8 cellular contexts compared by ENCODE assay signal in genomic region chr1:243256590-243256989, GRCh38. TPM values are rescaled to one million over a fixed set of nuclear protein-coding genes. Genes with fewer than 3 reads are reported as not detected.
A peak's percentile ranks its signal among the peaks of the same experiment; 100 is the strongest.
DNase-seq lines count a peak whose midpoint lies in the region; ATAC-seq and TF ChIP-seq lines count a peak whose summit lies in the region.

No MANE protein-coding gene starts in this region.

- peaks cover 13% of the 10 kb centered on the region for H3K4me1 ChIP-seq in SJSA1 (replicated peaks)

- peak overlapping the region; percentile 75 for H3K4me3 ChIP-seq in H7 (ENCODE audit: insufficient read depth, low read depth, low read length)
- H3K4me3 ChIP-seq in SJSA1: peak overlapping the region; percentile 85
- H3K4me3 ChIP-seq in fibroblast of pulmonary artery (replicated peaks; ENCODE audit: low read depth, low read length): peak overlapping the region; percentile 87
- peak overlapping the region; percentile 89 for H3K4me3 ChIP-seq in skeletal muscle cell (ENCODE audit: low read depth, low read length)

- DNase-seq in H7 (no peak), SJSA1 (ENCODE audit: low read depth in 1 of 2, low spot score in 2 of 2) (no peak), fibroblast of pulmonary artery (ENCODE audit: low read depth) (no peak), skeletal muscle cell (ENCODE audit: low read depth) (no peak), NK-92 (lab: John Stamatoyannopoulos, UW; ENCODE audit: unreplicated experiment) (no peak), UCSD-AML1 (lab: John Stamatoyannopoulos, UW; ENCODE audit: unreplicated experiment) (no peak)

- no peak for TF ChIP-seq CTCF in fibroblast of pulmonary artery (IDR thresholded peaks at IDR 0.05; ENCODE audit: low read length, missing control alignments)

- no peak for ATAC-seq in HG02610 (IDR thresholded peaks at IDR 0.05; ENCODE audit: unreplicated experiment)
- ATAC-seq in HG02981 (IDR thresholded peaks at IDR 0.05; ENCODE audit: unreplicated experiment): no peak

- H3K36me3 ChIP-seq in H7 (replicated peaks; ENCODE audit: control insufficient read depth, insufficient read depth, low read length) (no peaks in the 10 kb centered on the region), SJSA1 (0 out of 2 replicates have a peak, but pooled peaks cover 6% of the 10 kb centered on the region)

- H3K27me3 ChIP-seq in H7 (ENCODE audit: control insufficient read depth, insufficient read depth, low read length): no peaks in the 10 kb centered on the region
- no peaks in the 10 kb centered on the region for H3K27me3 ChIP-seq in SJSA1 (replicated peaks)

- no peaks in the 10 kb centered on the region for H3K9me3 ChIP-seq in SJSA1 (replicated peaks)

- H3K27ac ChIP-seq in SJSA1: peak overlapping the region; percentile 61

RNA-seq across cellular contexts. Expression of gene SDCCAG8, which starts 0.7 kb away (rescaled TPM):
- total RNA-seq in H7 (2014; rRNA removed; shearing (Covaris generic)): 145 and 166 TPM in 2 replicates
- 9.8 and 17.2 TPM in 2 replicates for total RNA-seq in SJSA1 (2014; rRNA removed; shearing (Covaris generic))

RNA-seq across cellular contexts. Expression of gene CEP170, which starts 1.5 kb away (rescaled TPM):
- 113 and 157 TPM in 2 replicates for total RNA-seq in H7 (2014; rRNA removed; shearing (Covaris generic))
- 47.0 and 65.2 TPM in 2 replicates for total RNA-seq in SJSA1 (2014; rRNA removed; shearing (Covaris generic))
